In genomic region chr2:108829916-108830315, GRCh38 we compare ENCODE assay signal across 6 cellular contexts.
"Had no signal": no experiment of that assay in that cellular context is flagged by ENCODE, and none has a peak within 500 bp of the region (broad histone marks: within the 10 kb centered on the region; RNA-seq: fewer than 3 reads in every experiment).

No MANE protein-coding gene starts in this region.

- H2AFZ ChIP-seq: GM23338 had no signal

- H3K4me2 ChIP-seq: GM23338 had no signal

- H3K4me3 ChIP-seq: GM23338, K562 had no signal

- ATAC-seq: GM23338, K562 had no signal

- DNase-seq: H9, HCEC 1CT, IMR-90, KG1 had no signal
